ENCODE assay signal across 1 cellular context in the genomic region with DNA sequence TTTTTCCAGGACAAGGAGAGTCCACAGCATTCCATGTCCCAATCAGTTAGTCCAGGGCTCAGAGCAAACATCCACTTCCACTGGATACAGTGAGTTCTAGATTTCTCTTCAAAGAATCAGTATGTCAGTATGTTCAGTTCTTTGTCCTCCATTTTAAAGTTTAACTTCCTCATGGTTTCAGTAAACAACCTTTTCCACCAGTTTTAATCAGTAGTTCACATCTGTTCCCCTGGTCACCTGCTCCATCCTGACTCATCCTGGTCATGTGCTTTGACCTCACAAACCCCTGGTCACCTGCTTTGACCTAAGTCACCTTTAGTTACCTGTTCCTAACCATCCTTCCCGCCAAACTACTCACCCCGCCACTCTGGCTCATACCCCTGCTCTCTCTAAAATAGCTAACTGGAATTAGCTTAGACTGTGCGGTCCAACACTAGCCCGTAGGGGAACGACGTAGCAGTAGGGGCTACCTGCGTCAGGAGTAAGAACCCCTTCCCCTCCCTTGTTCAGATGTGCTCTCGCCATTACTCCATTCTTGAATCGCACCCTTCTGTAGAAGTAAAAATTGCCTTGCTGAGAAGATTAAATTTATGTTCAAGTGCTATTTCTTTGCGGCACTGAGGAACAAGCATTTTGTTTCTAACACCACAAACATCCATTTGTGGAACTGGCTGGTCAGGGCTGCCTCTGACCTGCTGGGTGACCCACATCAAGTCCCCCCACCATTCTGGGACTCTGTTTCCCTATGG.
TF ChIP-seq lines count a peak whose summit lies in the region.

No MANE protein-coding gene starts in this region.

TF ChIP-seq in H1, 55 proteins besides CTCF, POLR2A, EP300 and RAD21:
- no peak for TF ChIP-seq SAP30 (IDR thresholded peaks at IDR 0.05; ENCODE audit: insufficient read depth, insufficient replicate concordance, low read length)
- TF ChIP-seq, protein P1, sequence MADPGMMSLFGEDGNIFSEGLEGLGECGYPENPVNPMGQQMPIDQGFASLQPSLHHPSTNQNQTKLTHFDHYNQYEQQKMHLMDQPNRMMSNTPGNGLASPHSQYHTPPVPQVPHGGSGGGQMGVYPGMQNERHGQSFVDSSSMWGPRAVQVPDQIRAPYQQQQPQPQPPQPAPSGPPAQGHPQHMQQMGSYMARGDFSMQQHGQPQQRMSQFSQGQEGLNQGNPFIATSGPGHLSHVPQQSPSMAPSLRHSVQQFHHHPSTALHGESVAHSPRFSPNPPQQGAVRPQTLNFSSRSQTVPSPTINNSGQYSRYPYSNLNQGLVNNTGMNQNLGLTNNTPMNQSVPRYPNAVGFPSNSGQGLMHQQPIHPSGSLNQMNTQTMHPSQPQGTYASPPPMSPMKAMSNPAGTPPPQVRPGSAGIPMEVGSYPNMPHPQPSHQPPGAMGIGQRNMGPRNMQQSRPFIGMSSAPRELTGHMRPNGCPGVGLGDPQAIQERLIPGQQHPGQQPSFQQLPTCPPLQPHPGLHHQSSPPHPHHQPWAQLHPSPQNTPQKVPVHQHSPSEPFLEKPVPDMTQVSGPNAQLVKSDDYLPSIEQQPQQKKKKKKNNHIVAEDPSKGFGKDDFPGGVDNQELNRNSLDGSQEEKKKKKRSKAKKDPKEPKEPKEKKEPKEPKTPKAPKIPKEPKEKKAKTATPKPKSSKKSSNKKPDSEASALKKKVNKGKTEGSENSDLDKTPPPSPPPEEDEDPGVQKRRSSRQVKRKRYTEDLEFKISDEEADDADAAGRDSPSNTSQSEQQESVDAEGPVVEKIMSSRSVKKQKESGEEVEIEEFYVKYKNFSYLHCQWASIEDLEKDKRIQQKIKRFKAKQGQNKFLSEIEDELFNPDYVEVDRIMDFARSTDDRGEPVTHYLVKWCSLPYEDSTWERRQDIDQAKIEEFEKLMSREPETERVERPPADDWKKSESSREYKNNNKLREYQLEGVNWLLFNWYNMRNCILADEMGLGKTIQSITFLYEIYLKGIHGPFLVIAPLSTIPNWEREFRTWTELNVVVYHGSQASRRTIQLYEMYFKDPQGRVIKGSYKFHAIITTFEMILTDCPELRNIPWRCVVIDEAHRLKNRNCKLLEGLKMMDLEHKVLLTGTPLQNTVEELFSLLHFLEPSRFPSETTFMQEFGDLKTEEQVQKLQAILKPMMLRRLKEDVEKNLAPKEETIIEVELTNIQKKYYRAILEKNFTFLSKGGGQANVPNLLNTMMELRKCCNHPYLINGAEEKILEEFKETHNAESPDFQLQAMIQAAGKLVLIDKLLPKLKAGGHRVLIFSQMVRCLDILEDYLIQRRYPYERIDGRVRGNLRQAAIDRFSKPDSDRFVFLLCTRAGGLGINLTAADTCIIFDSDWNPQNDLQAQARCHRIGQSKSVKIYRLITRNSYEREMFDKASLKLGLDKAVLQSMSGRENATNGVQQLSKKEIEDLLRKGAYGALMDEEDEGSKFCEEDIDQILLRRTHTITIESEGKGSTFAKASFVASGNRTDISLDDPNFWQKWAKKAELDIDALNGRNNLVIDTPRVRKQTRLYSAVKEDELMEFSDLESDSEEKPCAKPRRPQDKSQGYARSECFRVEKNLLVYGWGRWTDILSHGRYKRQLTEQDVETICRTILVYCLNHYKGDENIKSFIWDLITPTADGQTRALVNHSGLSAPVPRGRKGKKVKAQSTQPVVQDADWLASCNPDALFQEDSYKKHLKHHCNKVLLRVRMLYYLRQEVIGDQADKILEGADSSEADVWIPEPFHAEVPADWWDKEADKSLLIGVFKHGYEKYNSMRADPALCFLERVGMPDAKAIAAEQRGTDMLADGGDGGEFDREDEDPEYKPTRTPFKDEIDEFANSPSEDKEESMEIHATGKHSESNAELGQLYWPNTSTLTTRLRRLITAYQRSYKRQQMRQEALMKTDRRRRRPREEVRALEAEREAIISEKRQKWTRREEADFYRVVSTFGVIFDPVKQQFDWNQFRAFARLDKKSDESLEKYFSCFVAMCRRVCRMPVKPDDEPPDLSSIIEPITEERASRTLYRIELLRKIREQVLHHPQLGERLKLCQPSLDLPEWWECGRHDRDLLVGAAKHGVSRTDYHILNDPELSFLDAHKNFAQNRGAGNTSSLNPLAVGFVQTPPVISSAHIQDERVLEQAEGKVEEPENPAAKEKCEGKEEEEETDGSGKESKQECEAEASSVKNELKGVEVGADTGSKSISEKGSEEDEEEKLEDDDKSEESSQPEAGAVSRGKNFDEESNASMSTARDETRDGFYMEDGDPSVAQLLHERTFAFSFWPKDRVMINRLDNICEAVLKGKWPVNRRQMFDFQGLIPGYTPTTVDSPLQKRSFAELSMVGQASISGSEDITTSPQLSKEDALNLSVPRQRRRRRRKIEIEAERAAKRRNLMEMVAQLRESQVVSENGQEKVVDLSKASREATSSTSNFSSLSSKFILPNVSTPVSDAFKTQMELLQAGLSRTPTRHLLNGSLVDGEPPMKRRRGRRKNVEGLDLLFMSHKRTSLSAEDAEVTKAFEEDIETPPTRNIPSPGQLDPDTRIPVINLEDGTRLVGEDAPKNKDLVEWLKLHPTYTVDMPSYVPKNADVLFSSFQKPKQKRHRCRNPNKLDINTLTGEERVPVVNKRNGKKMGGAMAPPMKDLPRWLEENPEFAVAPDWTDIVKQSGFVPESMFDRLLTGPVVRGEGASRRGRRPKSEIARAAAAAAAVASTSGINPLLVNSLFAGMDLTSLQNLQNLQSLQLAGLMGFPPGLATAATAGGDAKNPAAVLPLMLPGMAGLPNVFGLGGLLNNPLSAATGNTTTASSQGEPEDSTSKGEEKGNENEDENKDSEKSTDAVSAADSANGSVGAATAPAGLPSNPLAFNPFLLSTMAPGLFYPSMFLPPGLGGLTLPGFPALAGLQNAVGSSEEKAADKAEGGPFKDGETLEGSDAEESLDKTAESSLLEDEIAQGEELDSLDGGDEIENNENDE (IDR thresholded peaks at IDR 0.05; ENCODE audit: insufficient replicate concordance, low read length): no peak
- no peak for TF ChIP-seq NANOG (IDR thresholded peaks at IDR 0.05; ENCODE audit: insufficient read depth, low read depth, low read length, poor library complexity, severe bottlenecking)
- no peak for TF ChIP-seq RNF2 (IDR thresholded peaks at IDR 0.05; ENCODE audit: borderline replicate concordance, low read depth, low read length, missing control alignments, poor library complexity, severe bottlenecking)
- TF ChIP-seq ATF3 (IDR thresholded peaks at IDR 0.05; ENCODE audit: insufficient read depth, low read depth, low read length): no peak
- TF ChIP-seq CEBPB (IDR thresholded peaks at IDR 0.05; ENCODE audit: low read depth, low read length): no peak
- TF ChIP-seq KDM1A (IDR thresholded peaks at IDR 0.05; ENCODE audit: borderline replicate concordance, low read length): no peak
- TF ChIP-seq CTBP2 (IDR thresholded peaks at IDR 0.05; ENCODE audit: borderline replicate concordance, insufficient read depth, insufficient read length, low read length): no peak
- no peak for TF ChIP-seq YY1 (IDR thresholded peaks at IDR 0.05; ENCODE audit: low read depth, low read length)
- no peak for TF ChIP-seq RBBP5 (IDR thresholded peaks at IDR 0.05; ENCODE audit: borderline replicate concordance, low read depth, low read length)
- TF ChIP-seq ZNF274 (IDR thresholded peaks at IDR 0.05; ENCODE audit: borderline replicate concordance, extremely low read depth, low read length): no peak
- TF ChIP-seq E2F6 (IDR thresholded peaks at IDR 0.05): no peak
- no peak for TF ChIP-seq POU5F1 (IDR thresholded peaks at IDR 0.05; ENCODE audit: low read depth, low read length)
- no peak for TF ChIP-seq CREB1 (IDR thresholded peaks at IDR 0.05)
- no peak for TF ChIP-seq SIN3A (conservative IDR thresholded peaks at IDR 0.05 in 1 of 2, IDR thresholded peaks at IDR 0.05 in 1 of 2; ENCODE audit: low read depth in 1 of 2, low read length in 2 of 2)
- no peak for TF ChIP-seq CHD1 (IDR thresholded peaks at IDR 0.05; ENCODE audit: low read depth, low read length)
